ENCODE assay signal across 23 cellular contexts in genomic region chr4:1642196-1642951, GRCh38.
"Had no signal": no experiment of that assay in that cellular context is flagged by ENCODE, and none has a peak within 500 bp of the region (broad histone marks: within the 10 kb centered on the region; RNA-seq: fewer than 3 reads in every experiment).

No MANE protein-coding gene starts in this region.

- FAIRE-seq: HTR-8/SVneo, K562, RCC 7860 had no signal

- ATAC-seq: K562, SK-N-SH treated with all-trans-retinoic acid at 6 μM for 48 hours had no signal

- DNase-seq: Kasumi-1, MM.1S, NCI-H1092 treated with DMSO at 0.1 percent for 48 hours, NCI-H1436, NCI-H187, NCI-H2029, NCI-H2081 treated with DMSO at 0.1 percent for 48 hours, NCI-H2171, NCI-H226, NCI-H446, NCI-H510A, NCI-H524 treated with DMSO at 0.1 percent for 48 hours, NCI-H69, NCI-H774, RPMI8226, SHP77 treated with DMSO at 0.1 percent for 48 hours, SJCRH30 had no signal

- H3K4me3 ChIP-seq: K562, SJCRH30 had no signal

- H3K9ac ChIP-seq: KMS-11 had no signal

- H3K9me3 ChIP-seq: SJCRH30 had no signal

- H3K4me2 ChIP-seq: KMS-11 had no signal

- H3K27ac ChIP-seq: HL-60, KMS-11, SJCRH30 had no signal

- H3K36me3 ChIP-seq: SJCRH30 had no signal
